In the genomic region with DNA sequence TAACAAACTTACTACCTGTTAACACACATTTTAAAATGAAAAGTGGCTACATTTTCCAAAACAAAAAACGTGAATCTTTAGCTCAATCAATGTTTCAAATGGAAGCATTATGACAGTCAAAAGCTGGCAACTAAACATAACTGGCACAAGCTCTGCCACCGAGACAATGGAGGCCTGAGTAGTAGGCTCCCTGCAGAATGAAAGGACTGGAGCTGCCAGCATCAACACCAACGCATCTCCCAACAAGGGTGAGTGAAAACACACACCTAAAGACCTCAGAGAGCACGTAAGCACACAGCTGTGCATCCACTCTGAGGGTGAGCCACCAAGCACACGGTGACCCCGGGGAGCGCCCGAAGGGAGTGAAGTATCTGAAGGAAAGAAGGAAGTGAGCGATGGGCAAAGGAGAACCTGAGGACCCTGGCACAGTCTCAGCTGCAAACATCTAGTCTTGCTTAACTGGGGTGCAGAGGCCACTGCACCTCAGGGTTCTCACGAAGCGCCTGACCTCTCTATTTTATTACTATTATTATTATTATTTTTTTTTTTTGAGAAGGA, we compare ENCODE assay signal across 9 cellular contexts. TPM values are rescaled to one million over a fixed set of nuclear protein-coding genes. Genes with fewer than 3 reads are reported as not detected.
A peak's percentile ranks its signal among the peaks of the same experiment; 100 is the strongest.
DNase-seq lines count a peak whose midpoint lies in the region; ATAC-seq and TF ChIP-seq lines count a peak whose summit lies in the region.
"Had no signal": no experiment of that assay in that cellular context is flagged by ENCODE, and none has a peak within 500 bp of the region (broad histone marks: within the 10 kb centered on the region; RNA-seq: fewer than 3 reads in every experiment).

No MANE protein-coding gene starts in this region.

- H2AFZ ChIP-seq in smooth muscle cell (ENCODE audit: low read depth): no peak overlapping the region

- no peak for ATAC-seq in stimulated activated effector memory CD8-positive, alpha-beta T cell treated with anti-CD3 and anti-CD28 coated beads, Interleukin-12 subunit alpha, Interleukin-12 subunit beta, amount 100 ng/mL, for 72 hours
- ATAC-seq in HG02623 (IDR thresholded peaks at IDR 0.05; ENCODE audit: unreplicated experiment): no peak

- 95% methylated on average over 11 of the region's 11 CpGs for WGBS in smooth muscle cell (ENCODE audit: low lambda C conversion rate)

- H3K9ac ChIP-seq in smooth muscle cell (ENCODE audit: low read depth): no peak overlapping the region

- H3K9me3 Mint-ChIP-seq in T-helper 2 cell treated with Interferon-gamma antibody and Interleukin-4, amounts not matched to agents 5 μg/mL and 100 μg/mL, for 36 hours: no peaks in the 10 kb centered on the region
- no peaks in the 10 kb centered on the region for H3K9me3 Mint-ChIP-seq in endothelial cell (ENCODE audit: unreplicated experiment)
- H3K9me3 Mint-ChIP-seq in stimulated activated effector memory CD8-positive, alpha-beta T cell treated with anti-CD3 and anti-CD28 coated beads, Interleukin-12 subunit alpha, Interleukin-12 subunit beta, amount 100 ng/mL, for 72 hours: no peaks in the 10 kb centered on the region
- H3K9me3 Mint-ChIP-seq: effector memory CD8-positive, alpha-beta T cell had no signal

- H3K4me1 Mint-ChIP-seq in T-helper 2 cell treated with Interferon-gamma antibody and Interleukin-4, amounts not matched to agents 5 μg/mL and 100 μg/mL, for 36 hours (ENCODE audit: low read depth): peaks cover 11% of the 10 kb centered on the region
- H3K4me1 Mint-ChIP-seq in endothelial cell (ENCODE audit: unreplicated experiment): peaks cover 18% of the 10 kb centered on the region
- peaks cover 42% of the 10 kb centered on the region for H3K4me1 Mint-ChIP-seq in stimulated activated effector memory CD8-positive, alpha-beta T cell treated with anti-CD3 and anti-CD28 coated beads, Interleukin-12 subunit alpha, Interleukin-12 subunit beta, amount 100 ng/mL, for 72 hours

- peaks cover 34% of the 10 kb centered on the region for H3K79me2 ChIP-seq in smooth muscle cell (ENCODE audit: low read depth)

- H3K4me2 ChIP-seq in smooth muscle cell: no peak overlapping the region

- POLR2A ChIA-PET in RWPE1 (lab: Yijun Ruan, JAX; ENCODE audit: low non-redundant PET): no interaction called here

- H4K20me1 ChIP-seq in smooth muscle cell (ENCODE audit: low read depth): peaks cover 30% of the 10 kb centered on the region

- H3K4me1 ChIP-seq in smooth muscle cell (ENCODE audit: low read depth): peaks cover 14% of the 10 kb centered on the region

- H3K27ac Mint-ChIP-seq in T-helper 2 cell treated with Interferon-gamma antibody and Interleukin-4, amounts not matched to agents 5 μg/mL and 100 μg/mL, for 36 hours: peak overlapping the region; percentile 54
- H3K27ac Mint-ChIP-seq in endothelial cell (ENCODE audit: unreplicated experiment): peak overlapping the region; percentile 83
- H3K27ac Mint-ChIP-seq in stimulated activated effector memory CD8-positive, alpha-beta T cell treated with anti-CD3 and anti-CD28 coated beads, Interleukin-12 subunit alpha, Interleukin-12 subunit beta, amount 100 ng/mL, for 72 hours: peak overlapping the region; percentile 99

- H3K27ac ChIP-seq in RWPE1 (peak overlapping the region; percentile 96), smooth muscle cell (ENCODE audit: low read depth) (no peak overlapping the region)

- H3K27me3 Mint-ChIP-seq in T-helper 2 cell treated with Interferon-gamma antibody and Interleukin-4, amounts not matched to agents 5 μg/mL and 100 μg/mL, for 36 hours (ENCODE audit: low read depth): no peaks in the 10 kb centered on the region
- peaks cover 15% of the 10 kb centered on the region for H3K27me3 Mint-ChIP-seq in endothelial cell (ENCODE audit: unreplicated experiment)
- H3K27me3 Mint-ChIP-seq: effector memory CD8-positive, alpha-beta T cell had no signal

- no peaks in the 10 kb centered on the region for H3K9me3 ChIP-seq in smooth muscle cell (replicated peaks; ENCODE audit: low read depth)

- H3F3A ChIP-seq in smooth muscle cell (ENCODE audit: low read depth): peaks cover 11% of the 10 kb centered on the region

- no peaks in the 10 kb centered on the region for H3K27me3 ChIP-seq in smooth muscle cell (ENCODE audit: low read depth)

- H3K36me3 ChIP-seq in smooth muscle cell (ENCODE audit: low read depth): no peaks in the 10 kb centered on the region

- peaks cover 14% of the 10 kb centered on the region for H3K36me3 Mint-ChIP-seq in T-helper 2 cell treated with Interferon-gamma antibody and Interleukin-4, amounts not matched to agents 5 μg/mL and 100 μg/mL, for 36 hours (ENCODE audit: low read depth)
- peaks cover 18% of the 10 kb centered on the region for H3K36me3 Mint-ChIP-seq in endothelial cell (ENCODE audit: low read depth, unreplicated experiment)
- peaks cover 46% of the 10 kb centered on the region for H3K36me3 Mint-ChIP-seq in stimulated activated effector memory CD8-positive, alpha-beta T cell treated with anti-CD3 and anti-CD28 coated beads, Interleukin-12 subunit alpha, Interleukin-12 subunit beta, amount 100 ng/mL, for 72 hours

- no peak for TF ChIP-seq CTCF in RWPE1 (conservative IDR thresholded peaks at IDR 0.05; ENCODE audit: low read depth)
- TF ChIP-seq CTCF in endothelial cell (IDR thresholded peaks at IDR 0.05; ENCODE audit: unreplicated experiment): no peak
- TF ChIP-seq CTCF in smooth muscle cell (IDR thresholded peaks at IDR 0.05; ENCODE audit: borderline replicate concordance, insufficient read depth, poor library complexity, severe bottlenecking): no peak

- peak overlapping the region; percentile 60 for H3K4me3 Mint-ChIP-seq in T-helper 2 cell treated with Interferon-gamma antibody and Interleukin-4, amounts not matched to agents 5 μg/mL and 100 μg/mL, for 36 hours
- H3K4me3 Mint-ChIP-seq in endothelial cell (ENCODE audit: unreplicated experiment): peak overlapping the region; percentile 85
- H3K4me3 Mint-ChIP-seq in stimulated activated effector memory CD8-positive, alpha-beta T cell treated with anti-CD3 and anti-CD28 coated beads, Interleukin-12 subunit alpha, Interleukin-12 subunit beta, amount 100 ng/mL, for 72 hours: peak overlapping the region; percentile 92

- no peak overlapping the region for H3K4me3 ChIP-seq in smooth muscle cell

- no peak for DNase-seq in T-helper 2 cell treated with Interferon-gamma antibody and Interleukin-4, amounts not matched to agents 5 μg/mL and 100 μg/mL, for 36 hours (ENCODE audit: low spot score)
- DNase-seq in T-helper 2 cell (no peak), RWPE1 (ENCODE audit: low spot score) (no peak), endothelial cell (ENCODE audit: low spot score) (no peak), DMS53 (lab: John Stamatoyannopoulos, UW) (no peak), smooth muscle cell (lab: John Stamatoyannopoulos, UW; ENCODE audit: unreplicated experiment) (no peak)
- DNase-seq in stimulated activated effector memory CD8-positive, alpha-beta T cell treated with anti-CD3 and anti-CD28 coated beads, Interleukin-12 subunit alpha, Interleukin-12 subunit beta, amount 100 ng/mL, for 72 hours (ENCODE audit: low spot score in 2 of 2): no peak

- CTCF ChIA-PET in RWPE1 (lab: Yijun Ruan, JAX): interaction anchor here (0.5 to 5.0 kb wide), 8 partner anchors 20 to 367 kb away, joined by 3 to 35 read pairs (median 4); partner anchors contain the start of gene LAMA5

RNA-seq across cellular contexts. Expression of gene ADRM1, which starts 1.6 kb away (rescaled TPM):
- total RNA-seq in endothelial cell (ENCODE audit: unreplicated experiment): 132 TPM
- 68.7 and 101 TPM in 2 replicates for total RNA-seq in smooth muscle cell
- polyA plus RNA-seq in smooth muscle cell: 121 and 126 TPM in 2 replicates
